9 cellular contexts compared by ENCODE assay signal in genomic region chr6:11770546-11771466, GRCh38. TPM values are rescaled to one million over a fixed set of nuclear protein-coding genes. Genes with fewer than 3 reads are reported as not detected.
DNase-seq lines count a peak whose midpoint lies in the region; ATAC-seq, FAIRE-seq and TF ChIP-seq lines count a peak whose summit lies in the region.
"Had no signal": no experiment of that assay in that cellular context is flagged by ENCODE, and none has a peak within 500 bp of the region (broad histone marks: within the 10 kb centered on the region; RNA-seq: fewer than 3 reads in every experiment).

No MANE protein-coding gene starts in this region.

- peak overlapping the region; percentile 80 for H3K27ac Mint-ChIP-seq in Calu3 (ENCODE audit: unreplicated experiment)

- TF ChIP-seq EP300 in H1 (IDR thresholded peaks at IDR 0.05; ENCODE audit: borderline replicate concordance in 1 of 2, low read depth in 2 of 2, low read length in 2 of 2) = no peak

- H4K91ac ChIP-seq in H1 (replicated peaks; ENCODE audit: insufficient read length, low read length) = peak overlapping the region; percentile 51

- no peak overlapping the region for H3K4ac ChIP-seq in H1 (replicated peaks; ENCODE audit: insufficient read length, low read depth, low read length)

- H3K4me1 ChIP-seq in H1 (replicated peaks in 1 of 4; ENCODE audit: control insufficient read depth in 3 of 4, insufficient read depth in 4 of 4, low read length in 3 of 4) (peaks cover 0 to 8% (median 7%) of the 10 kb centered on the region in 4 experiments), upper lobe of right lung (peaks cover 19% of the 10 kb centered on the region)

- no peak overlapping the region for H3K56ac ChIP-seq in H1 (replicated peaks; ENCODE audit: insufficient read length, low read depth, low read length)

- TF ChIP-seq POLR2A in H1 (IDR thresholded peaks at IDR 0.05; ENCODE audit: control extremely low read depth in 1 of 2, low read depth in 2 of 2, low read length in 2 of 2) = no peak

- CTCF ChIA-PET in Calu3 (lab: Charles Lee) (interaction anchor here (0.6 to 0.8 kb wide), 2 partner anchors 242 to 550 kb away, joined by 3 to 5 read pairs; partner anchors contain the start of gene HIVEP1), H1 (lab: Charles Lee; ENCODE audit: partially characterized antibody) (interaction anchor here (0.6 to 2.3 kb wide), 8 partner anchors 9 to 115 kb away, joined by 3 to 9 read pairs (median 4); no protein-coding TSS in a partner anchor)

- H4K20me1 ChIP-seq in H1 (replicated peaks in 1 of 2; ENCODE audit: control insufficient read depth in 1 of 2, insufficient read depth in 2 of 2, low read length in 2 of 2) = no peaks in the 10 kb centered on the region

- no peaks in the 10 kb centered on the region for H3K9me3 ChIP-seq in H1 (ENCODE audit: insufficient read depth in 2 of 2, low read depth in 1 of 2, low read length in 1 of 2)
- H3K9me3 ChIP-seq in upper lobe of right lung = no peaks in the 10 kb centered on the region

- H3K18ac ChIP-seq in H1 (ENCODE audit: extremely low read depth, low read length) = peak overlapping the region; percentile 89

- peak overlapping the region; percentile 76; the same call in 1 of the 2 replicates for H2BK20ac ChIP-seq in H1 (ENCODE audit: low read length)

- TF ChIP-seq RAD21 in H1 (IDR thresholded peaks at IDR 0.05 in 1 of 2, conservative IDR thresholded peaks at IDR 0.05 in 1 of 2; ENCODE audit: low read depth in 2 of 2, low read length in 2 of 2) = no peak

- peak overlapping the region; percentile 74 for H2AFZ ChIP-seq in H1 (ENCODE audit: low read length)

- H3K36me3 Mint-ChIP-seq in Calu3 (ENCODE audit: insufficient read depth, unreplicated experiment) = peaks cover 10% of the 10 kb centered on the region

- H3K9me3 Mint-ChIP-seq in Calu3 (ENCODE audit: low read depth, unreplicated experiment) = no peaks in the 10 kb centered on the region

- TF ChIP-seq CTCF in Calu3 (IDR thresholded peaks at IDR 0.05; ENCODE audit: unreplicated experiment) (no peak), H1 (IDR thresholded peaks at IDR 0.05; ENCODE audit: control extremely low read depth in 1 of 3, insufficient read depth in 1 of 3, low read depth in 1 of 3, low read length in 3 of 3) (no peak), upper lobe of right lung (IDR thresholded peaks at IDR 0.05) (no peak)

- no peak overlapping the region for H3K23ac ChIP-seq in H1 (ENCODE audit: insufficient read length)

- no peak overlapping the region; the same call in 1 of the 2 replicates for H2AK5ac ChIP-seq in H1 (ENCODE audit: low read depth, low read length)

- WGBS in H1 (ENCODE audit: extremely low coverage in 1 of 2, insufficient coverage in 1 of 2, insufficient read length in 1 of 2, insufficient replicate concordance in 2 of 2, low coverage in 1 of 2, low lambda C conversion rate in 2 of 2, missing lambda C conversion rate in 1 of 2), 2 experiments = 87% methylated on average over 22 of the region's 27 CpGs; no CpG with 5 or more reads in 1 of the 2 experiments

- H3K4me2 ChIP-seq in H1 (ENCODE audit: insufficient read depth in 1 of 2, low read depth in 2 of 2, low read length in 2 of 2) = 0 out of 4 replicates have a peak overlapping the region, but pooled peaks of 1 of the 2 experiments have one; percentile 17

- intact Hi-C loops in Calu3 (cut with micrococcal nuclease; ENCODE audit: unreplicated experiment) = no loop called here
- intact Hi-C loops in upper lobe of right lung (cut with DNase I) = no loop called here

- DNase-seq in Calu3 (peak; percentile 61), NCI-H460 (ENCODE audit: extremely low read depth, low read depth) (peak; percentile 82), H1 (ENCODE audit: low read depth in 1 of 2, low spot score in 2 of 2) (peak in 1 of 2 experiments; percentile 48), mesenteric fat pad (ENCODE audit: low spot score) (peak; percentile 96), upper lobe of right lung (peak; percentile 91), middle frontal gyrus (ENCODE audit: extremely low spot score, low spot score) (no peak)
- no peak for DNase-seq in stimulated activated naive CD8-positive, alpha-beta T cell treated with anti-CD3 and anti-CD28 coated beads, Interleukin-15, Interleukin-2, amounts not matched to agents 100 U/mL and 50 U/mL, for 24 hours

- peak overlapping the region; percentile 63; the same call in 1 of the 2 replicates for H2BK5ac ChIP-seq in H1 (ENCODE audit: low read depth, low read length)

- H2BK15ac ChIP-seq in H1 (ENCODE audit: low read length) = peak overlapping the region; percentile 53; the same call in 1 of the 2 replicates

- H3K36me3 ChIP-seq in H1 (ENCODE audit: control insufficient read depth in 2 of 4, insufficient read depth in 4 of 4, low read length in 3 of 4) (no peaks in the 10 kb centered on the region), upper lobe of right lung (no peaks in the 10 kb centered on the region)

- H3K27me3 Mint-ChIP-seq in Calu3 (ENCODE audit: unreplicated experiment) = no peaks in the 10 kb centered on the region

- no peak overlapping the region for H4K8ac ChIP-seq in H1 (ENCODE audit: extremely low read depth, insufficient read depth, low read length)

- H3K9ac ChIP-seq in H1 (replicated peaks in 1 of 4; ENCODE audit: extremely low read depth in 1 of 4, low read depth in 3 of 4, low read length in 3 of 4) = no peak overlapping the region

- H3K4me3 Mint-ChIP-seq in Calu3 (ENCODE audit: low read depth, unreplicated experiment) = peak overlapping the region; percentile 45

- POLR2A ChIA-PET in H1 (lab: Charles Lee; ENCODE audit: partially characterized antibody) = no interaction called here

- no peak for FAIRE-seq in H1 (lab: Jason Lieb, UNC)
- FAIRE-seq: endometrium had no signal

- H3K27ac ChIP-seq in H1 (ENCODE audit: low read depth, low read length) (no peak overlapping the region), upper lobe of right lung (peak overlapping the region; percentile 75)

- BruUV-seq in Calu3 (replicated peaks; lab: Mats Ljungman, UMichigan) = TSS peak; percentile 65

- H3K14ac ChIP-seq in H1 (ENCODE audit: insufficient read length) = no peak overlapping the region

- H3K23me2 ChIP-seq in H1 (ENCODE audit: low read depth, low read length) = no peaks in the 10 kb centered on the region

- H3K4me3 ChIP-seq in H1 (ENCODE audit: extremely low read depth in 1 of 4, insufficient read depth in 2 of 4, low read depth in 3 of 4, low read length in 4 of 4) (no peak overlapping the region), upper lobe of right lung (no peak overlapping the region)

- peak overlapping the region; percentile 25 for H2BK120ac ChIP-seq in H1 (replicated peaks; ENCODE audit: low read depth, low read length)

- H3K27me3 ChIP-seq in H1 (replicated peaks in 1 of 4; ENCODE audit: control insufficient read depth in 3 of 4, extremely low read depth in 1 of 4, insufficient read depth in 3 of 4, low read length in 3 of 4) = no peaks in the 10 kb centered on the region
- no peaks in the 10 kb centered on the region for H3K27me3 ChIP-seq in upper lobe of right lung

- H3K79me2 ChIP-seq in H1 (ENCODE audit: control insufficient read depth in 1 of 2, insufficient read depth in 2 of 2, low read length in 2 of 2) = no peaks in the 10 kb centered on the region

- H4K5ac ChIP-seq in H1 (ENCODE audit: insufficient read length, low read depth, low read length) = no peak overlapping the region

- H2BK12ac ChIP-seq in H1 (ENCODE audit: low read depth, low read length) = peak overlapping the region; percentile 89

- peaks cover 67% of the 10 kb centered on the region for H3K4me1 Mint-ChIP-seq in Calu3 (ENCODE audit: low read depth, unreplicated experiment)

- H3K79me1 ChIP-seq in H1 (ENCODE audit: low read depth, low read length) = no peaks in the 10 kb centered on the region

- peak; percentile 94 for ATAC-seq in upper lobe of right lung
- ATAC-seq in GM18868 (IDR thresholded peaks at IDR 0.05; ENCODE audit: unreplicated experiment) = no peak
- ATAC-seq in stimulated activated naive CD8-positive, alpha-beta T cell treated with anti-CD3 and anti-CD28 coated beads, Interleukin-15, Interleukin-2, amounts not matched to agents 100 U/mL and 50 U/mL, for 24 hours = no peak

TF ChIP-seq in H1, 55 proteins besides CTCF, POLR2A, EP300 and RAD21:
- TF ChIP-seq E2F6 (IDR thresholded peaks at IDR 0.05) (peak; percentile 60; the same call in 1 of the 2 replicates), RXRA (IDR thresholded peaks at IDR 0.05; ENCODE audit: insufficient read depth, low read depth, low read length) (no peak), BRCA1 (IDR thresholded peaks at IDR 0.05; ENCODE audit: low read depth, low read length) (no peak), RBBP5 (IDR thresholded peaks at IDR 0.05; ENCODE audit: borderline replicate concordance, low read depth, low read length) (0 out of 2 replicates have a peak, but pooled peaks have one; percentile 47), MAX (IDR thresholded peaks at IDR 0.05) (peak; percentile 56)

RNA-seq across cellular contexts. Expression of gene ADTRP, which starts 7.8 kb away (rescaled TPM):
- total RNA-seq in Calu3 (2022) (0.54 TPM in 1 of 2 replicates, not detected in the other), mesenteric fat pad (2.3 TPM), upper lobe of right lung (21.0 TPM)
- total RNA-seq in NCI-H460 (2014; rRNA removed; shearing (Covaris generic)) = 0.25 TPM in 1 of 2 replicates, not detected in the other
- not detected in 2 replicates for polyA plus RNA-seq in NCI-H460 (2014; cell fraction: nucleus; rRNA removed)
- 0.45 TPM in 1 of 2 replicates, not detected in the other for total RNA-seq in H1 (2021; fragmentation: NEBNext Ultra II Directional; extraction: Animal tissue kit (Norgen Biotek cat#: 25700))
- polyA plus RNA-seq in H1 (2011; rRNA removed) = 0.08 and 0.24 TPM in 2 replicates
- 0.18 TPM for polyA plus RNA-seq in H1 (2011; cell fraction: cytosol; rRNA removed)
- polyA plus RNA-seq in H1 (2011; cell fraction: nucleus; rRNA removed) = not detected
- polyA plus RNA-seq in H1 (2012, experiment 1 of 2) = 0.24 TPM in 1 of 4 replicates, not detected in the others
- not detected for polyA plus RNA-seq in H1 (2012, experiment 2 of 2)
- 0.16 TPM for polyA plus RNA-seq in H1 (2013, experiment 1 of 2)
- 0.31 TPM for polyA plus RNA-seq in H1 (2013, experiment 2 of 2)
- polyA minus RNA-seq in H1 (2011; rRNA and poly(A)+ RNA removed) = 0.98 TPM in 1 of 2 replicates, not detected in the other
- not detected for polyA minus RNA-seq in H1 (2011; cell fraction: cytosol; rRNA and poly(A)+ RNA removed)
- not detected for polyA minus RNA-seq in H1 (2011; cell fraction: nucleus; rRNA and poly(A)+ RNA removed)

Comparison
In these comparisons a context has a peak if more than half of its experiments do, and no peak if none do; other contexts are left out.
1. DNase-seq: peak in Calu3 (single experiment), NCI-H460 (single experiment), mesenteric fat pad (single experiment) and upper lobe of right lung (single experiment); none in middle frontal gyrus (single experiment) and stimulated activated naive CD8-positive, alpha-beta T cell treated with anti-CD3 and anti-CD28 coated beads, Interleukin-15, Interleukin-2, amounts not matched to agents 100 U/mL and 50 U/mL, for 24 hours (single experiment).